In genomic region chr9:9492506-9492905, GRCh38 we compare ENCODE assay signal across 29 cellular contexts.
"Had no signal": no experiment of that assay in that cellular context is flagged by ENCODE, and none has a peak within 500 bp of the region (broad histone marks: within the 10 kb centered on the region; RNA-seq: fewer than 3 reads in every experiment).

No MANE protein-coding gene starts in this region.

- H3K27ac Mint-ChIP-seq: natural killer cell treated with Interleukin-12 subunit alpha and Interleukin-12 subunit beta and Interleukin-15 and Interleukin-18, amount 100 ng/mL, for 72 hours; nephron progenitor cell; progenitor cell of endocrine pancreas; stimulated activated effector memory CD8-positive, alpha-beta T cell treated with anti-CD3 and anti-CD28 coated beads, Interleukin-12 subunit alpha, Interleukin-12 subunit beta, amount 100 ng/mL, for 72 hours; stimulated activated naive B cell treated with anti-CD40 and anti-IgM and Interleukin-4, amounts not matched to agents 10 μg/mL and 1 μg/mL and 100 μg/mL, for 72 hours; stimulated activated naive CD8-positive, alpha-beta T cell treated with anti-CD3 and anti-CD28 coated beads, Interleukin-15, Interleukin-2, amounts not matched to agents 100 ng/mL and 50 ng/mL, for 24 hours had no signal

- H3K27me3 Mint-ChIP-seq: natural killer cell treated with Interleukin-12 subunit alpha and Interleukin-12 subunit beta and Interleukin-15 and Interleukin-18, amount 100 ng/mL, for 72 hours; progenitor cell of endocrine pancreas; stimulated activated naive B cell treated with anti-CD40 and anti-IgM and Interleukin-4, amounts not matched to agents 10 μg/mL and 1 μg/mL and 100 μg/mL, for 72 hours; stimulated activated naive CD8-positive, alpha-beta T cell treated with anti-CD3 and anti-CD28 coated beads, Interleukin-15, Interleukin-2, amounts not matched to agents 100 ng/mL and 50 ng/mL, for 24 hours had no signal

- H3K4me3 Mint-ChIP-seq: natural killer cell treated with Interleukin-12 subunit alpha and Interleukin-12 subunit beta and Interleukin-15 and Interleukin-18, amount 100 ng/mL, for 72 hours; nephron progenitor cell; neural crest cell; stimulated activated effector memory CD8-positive, alpha-beta T cell treated with anti-CD3 and anti-CD28 coated beads, Interleukin-12 subunit alpha, Interleukin-12 subunit beta, amount 100 ng/mL, for 72 hours; stimulated activated naive B cell treated with anti-CD40 and anti-IgM and Interleukin-4, amounts not matched to agents 10 μg/mL and 1 μg/mL and 100 μg/mL, for 72 hours; stimulated activated naive CD8-positive, alpha-beta T cell treated with anti-CD3 and anti-CD28 coated beads, Interleukin-15, Interleukin-2, amounts not matched to agents 100 ng/mL and 50 ng/mL, for 24 hours had no signal

- H3K27ac ChIP-seq: neutrophil, parathyroid adenoma, psoas muscle, right lobe of liver, sigmoid colon, stomach, thoracic aorta, thyroid gland, tibial nerve, upper lobe of left lung, vagina had no signal

- H3K4me1 ChIP-seq: parathyroid adenoma, psoas muscle, right lobe of liver, sigmoid colon, stomach, thyroid gland, tibial nerve, upper lobe of left lung, vagina had no signal

- DNase-seq: nephron progenitor cell; nucleus accumbens; posterior cingulate gyrus; psoas muscle; right cardiac atrium; right lobe of liver; sigmoid colon; small intestine; stimulated activated CD4-positive, alpha-beta T cell treated with anti-CD3 and anti-CD28 coated beads, Interleukin-15, amount 100 ng/mL, for 24 hours; stimulated activated CD4-positive, alpha-beta T cell treated with anti-CD3 and anti-CD28 coated beads, Interleukin-2, amount 100 ng/mL, for 24 hours; stimulated activated CD4-positive, alpha-beta T cell treated with anti-CD3 and anti-CD28 coated beads, Interleukin-2, amount 100 ng/mL, for 48 hours; stimulated activated CD4-positive, alpha-beta T cell treated with anti-CD3 and anti-CD28 coated beads, Interleukin-4, amount 100 ng/mL, for 24 hours; stimulated activated naive B cell treated with anti-CD40 and anti-IgM and Interleukin-4, amounts not matched to agents 10 μg/mL and 1 μg/mL and 100 μg/mL, for 72 hours; stimulated activated naive CD4-positive, alpha-beta T cell treated with Interleukin-2 at 50 U/mL for 16 hours; stomach; thyroid gland; trophoblast cell; upper lobe of left lung had no signal

- H3K4me3 ChIP-seq: psoas muscle, right lobe of liver, sigmoid colon, stomach, thoracic aorta, thyroid gland, tibial nerve, upper lobe of left lung, vagina had no signal

- H3K27me3 ChIP-seq: neutrophil, right lobe of liver, sigmoid colon, stomach, thyroid gland, tibial nerve, upper lobe of left lung, vagina had no signal

- ATAC-seq: natural killer cell treated with Interleukin-12 subunit alpha and Interleukin-12 subunit beta and Interleukin-15 and Interleukin-18, amount 100 ng/mL, for 72 hours; psoas muscle; right cardiac atrium; right lobe of liver; stimulated activated effector memory CD8-positive, alpha-beta T cell treated with anti-CD3 and anti-CD28 coated beads, Interleukin-12 subunit alpha, Interleukin-12 subunit beta, amount 100 ng/mL, for 72 hours; stimulated activated naive B cell treated with anti-CD40 and anti-IgM and Interleukin-4, amounts not matched to agents 10 μg/mL and 1 μg/mL and 100 μg/mL, for 72 hours had no signal

- FAIRE-seq: small intestine, urothelium cell line had no signal

- H3K9ac ChIP-seq: parathyroid adenoma had no signal

- H3K36me3 Mint-ChIP-seq: stimulated activated effector memory CD8-positive, alpha-beta T cell treated with anti-CD3 and anti-CD28 coated beads, Interleukin-12 subunit alpha, Interleukin-12 subunit beta, amount 100 ng/mL, for 72 hours; stimulated activated naive B cell treated with anti-CD40 and anti-IgM and Interleukin-4, amounts not matched to agents 10 μg/mL and 1 μg/mL and 100 μg/mL, for 72 hours had no signal

- H3K36me3 ChIP-seq: neutrophil, right lobe of liver, sigmoid colon, stomach, thoracic aorta, thyroid gland, tibial nerve, upper lobe of left lung, vagina had no signal

- H3K9me3 ChIP-seq: neutrophil, right lobe of liver, sigmoid colon, thyroid gland, vagina had no signal

- H3K4me1 Mint-ChIP-seq: nephron progenitor cell; stimulated activated effector memory CD8-positive, alpha-beta T cell treated with anti-CD3 and anti-CD28 coated beads, Interleukin-12 subunit alpha, Interleukin-12 subunit beta, amount 100 ng/mL, for 72 hours; stimulated activated naive B cell treated with anti-CD40 and anti-IgM and Interleukin-4, amounts not matched to agents 10 μg/mL and 1 μg/mL and 100 μg/mL, for 72 hours had no signal

- H2AFZ ChIP-seq: parathyroid adenoma had no signal

- H3K79me2 ChIP-seq: parathyroid adenoma had no signal
